Comparison of ENCODE assay signal across 15 cellular contexts in genomic region chr9:98314381-98315066, GRCh38. TPM values are rescaled to one million over a fixed set of nuclear protein-coding genes. Genes with fewer than 3 reads are reported as not detected.
A peak's percentile ranks its signal among the peaks of the same experiment; 100 is the strongest.
DNase-seq lines count a peak whose midpoint lies in the region; ATAC-seq and TF ChIP-seq lines count a peak whose summit lies in the region.
"Had no signal": no experiment of that assay in that cellular context is flagged by ENCODE, and none has a peak within 500 bp of the region (broad histone marks: within the 10 kb centered on the region; RNA-seq: fewer than 3 reads in every experiment).

No MANE protein-coding gene starts in this region.

- no peaks in the 10 kb centered on the region for H3K36me3 Mint-ChIP-seq in MCF 10A (ENCODE audit: insufficient read depth, unreplicated experiment)
- H3K36me3 Mint-ChIP-seq: IgD-negative memory B cell had no signal

- H3K27ac ChIP-seq in breast epithelium (no peak overlapping the region), RWPE2 (ENCODE audit: poor library complexity, severe bottlenecking) (no peak overlapping the region)
- H3K27ac ChIP-seq: Peyer's patch, uterus had no signal

- no peaks in the 10 kb centered on the region for H3K9me3 ChIP-seq in breast epithelium
- no peaks in the 10 kb centered on the region for H3K9me3 ChIP-seq in RWPE2 (ENCODE audit: severe bottlenecking)
- H3K9me3 ChIP-seq: Peyer's patch, uterus had no signal

- H3K27ac Mint-ChIP-seq in MCF 10A (ENCODE audit: low read depth, unreplicated experiment) = no peak overlapping the region
- H3K27ac Mint-ChIP-seq: IgD-negative memory B cell had no signal

- H3K27me3 ChIP-seq in breast epithelium (no peaks in the 10 kb centered on the region), RWPE2 (ENCODE audit: insufficient read depth, poor library complexity, severe bottlenecking) (no peaks in the 10 kb centered on the region)
- H3K27me3 ChIP-seq: Peyer's patch, uterus had no signal

- H3K4me3 Mint-ChIP-seq in MCF 10A (ENCODE audit: unreplicated experiment) = no peak overlapping the region
- H3K4me3 Mint-ChIP-seq: IgD-negative memory B cell had no signal

- CTCF ChIA-PET in MCF 10A (lab: Yijun Ruan, JAX) = interaction anchor here (0.6 to 5.3 kb wide), 27 partner anchors 8 to 789 kb away, joined by 3 to 103 read pairs (median 5); partner anchors contain the start of gene GALNT12

- BruUV-seq in MCF 10A (replicated peaks; lab: Mats Ljungman, UMichigan) = no TSS peak

- no peak for TF ChIP-seq POLR2A in breast epithelium (IDR thresholded peaks at IDR 0.05)

- H3K4me1 Mint-ChIP-seq in MCF 10A (ENCODE audit: insufficient read depth, unreplicated experiment) = peaks cover 6% of the 10 kb centered on the region

- ATAC-seq in RWPE2 (ENCODE audit: low read depth) (peak; percentile 83), GM19023 (IDR thresholded peaks at IDR 0.05; ENCODE audit: unreplicated experiment) (no peak)

- H3K4me1 ChIP-seq in breast epithelium = no peaks in the 10 kb centered on the region
- no peaks in the 10 kb centered on the region for H3K4me1 ChIP-seq in RWPE2 (ENCODE audit: insufficient read depth, poor library complexity, severe bottlenecking)
- H3K4me1 ChIP-seq: Peyer's patch, uterus had no signal

- H3K27me3 Mint-ChIP-seq in MCF 10A (ENCODE audit: insufficient read depth, unreplicated experiment) = no peaks in the 10 kb centered on the region

- intact Hi-C loops in MCF 10A (cut with micrococcal nuclease) (loop anchor here (1.0 to 2.0 kb wide), 4 partner anchors 208 to 477 kb away; no protein-coding TSS in a partner anchor), breast epithelium (cut with DNase I; ENCODE audit: low total_unique reads) (no loop called here)

- TF ChIP-seq CTCF in MCF 10A (IDR thresholded peaks at IDR 0.05; ENCODE audit: unreplicated experiment) = no peak
- TF ChIP-seq CTCF in breast epithelium (IDR thresholded peaks at IDR 0.05) = no peak
- TF ChIP-seq CTCF in RWPE2 (IDR thresholded peaks at IDR 0.05; ENCODE audit: poor library complexity, severe bottlenecking) = no peak
- no peak for TF ChIP-seq CTCF in fibroblast of the aortic adventitia (IDR thresholded peaks at IDR 0.05; ENCODE audit: insufficient read depth, low read length)

- DNase-seq in MCF 10A (ENCODE audit: unreplicated experiment) (peak; percentile 66), breast epithelium (ENCODE audit: low spot score in 2 of 2) (no peak), RWPE2 (ENCODE audit: low spot score) (no peak), fibroblast of the aortic adventitia (ENCODE audit: low read depth) (peak; percentile 35), GDM1 (lab: John Stamatoyannopoulos, UW) (no peak)
- no peak for DNase-seq in activated CD4-positive, CD25-positive, alpha-beta regulatory T cell treated with anti-CD3 and anti-CD28 coated beads, Interleukin-2, amount 50 U/mL, for 72 hours
- DNase-seq in activated CD4-positive, alpha-beta T cell treated with anti-CD3 and anti-CD28 coated beads, Interleukin-2, amount 50 U/mL, for 4 hours = no peak
- DNase-seq: activated CD8-positive, alpha-beta memory T cell treated with anti-CD3 and anti-CD28 coated beads, Interleukin-2, amount 50 U/mL, for 4 hours; amniotic stem cell; DND-41; NCI-H2081; Peyer's patch; uterus had no signal

- H3K36me3 ChIP-seq in breast epithelium (no peaks in the 10 kb centered on the region), RWPE2 (ENCODE audit: low read depth) (no peaks in the 10 kb centered on the region)
- H3K36me3 ChIP-seq: Peyer's patch, uterus had no signal

- H3K4me3 ChIP-seq in breast epithelium = no peak overlapping the region
- H3K4me3 ChIP-seq in RWPE2 (ENCODE audit: severe bottlenecking) = no peak overlapping the region
- no peak overlapping the region for H3K4me3 ChIP-seq in fibroblast of the aortic adventitia (ENCODE audit: low read depth, low read length)
- H3K4me3 ChIP-seq: Peyer's patch, uterus had no signal

- POLR2A ChIA-PET in MCF 10A (lab: Yijun Ruan, JAX) = interaction anchor here (0.9 kb wide), 1 partner anchor 468 kb away, joined by 3 read pairs; no protein-coding TSS in a partner anchor

- no peaks in the 10 kb centered on the region for H3K9me3 Mint-ChIP-seq in MCF 10A (ENCODE audit: unreplicated experiment)
- H3K9me3 Mint-ChIP-seq: IgD-negative memory B cell had no signal

RNA-seq across cellular contexts. Expression of gene TBC1D2, which starts 59.1 kb away (rescaled TPM):
- total RNA-seq in MCF 10A (2022) = 58.4 and 62.7 TPM in 2 replicates
- total RNA-seq in breast epithelium = 10 to 100 TPM; 10.8 to 17.1 (median 13.6) TPM
- total RNA-seq in fibroblast of the aortic adventitia (ENCODE audit: low replicate concordance) = 15.9 and 20.7 TPM in 2 replicates

Comparison
In these comparisons a context has a peak if more than half of its experiments do, and no peak if none do; other contexts are left out.
1. DNase-seq: peak in MCF 10A (single experiment) and fibroblast of the aortic adventitia (single experiment); none in breast epithelium (0 of 2), RWPE2 (single experiment), activated CD4-positive, CD25-positive, alpha-beta regulatory T cell treated with anti-CD3 and anti-CD28 coated beads, Interleukin-2, amount 50 U/mL, for 72 hours (single experiment), GDM1 (single experiment) and activated CD4-positive, alpha-beta T cell treated with anti-CD3 and anti-CD28 coated beads, Interleukin-2, amount 50 U/mL, for 4 hours (0 of 2).